Comparison of ENCODE assay signal across 31 cellular contexts in the genomic region with DNA sequence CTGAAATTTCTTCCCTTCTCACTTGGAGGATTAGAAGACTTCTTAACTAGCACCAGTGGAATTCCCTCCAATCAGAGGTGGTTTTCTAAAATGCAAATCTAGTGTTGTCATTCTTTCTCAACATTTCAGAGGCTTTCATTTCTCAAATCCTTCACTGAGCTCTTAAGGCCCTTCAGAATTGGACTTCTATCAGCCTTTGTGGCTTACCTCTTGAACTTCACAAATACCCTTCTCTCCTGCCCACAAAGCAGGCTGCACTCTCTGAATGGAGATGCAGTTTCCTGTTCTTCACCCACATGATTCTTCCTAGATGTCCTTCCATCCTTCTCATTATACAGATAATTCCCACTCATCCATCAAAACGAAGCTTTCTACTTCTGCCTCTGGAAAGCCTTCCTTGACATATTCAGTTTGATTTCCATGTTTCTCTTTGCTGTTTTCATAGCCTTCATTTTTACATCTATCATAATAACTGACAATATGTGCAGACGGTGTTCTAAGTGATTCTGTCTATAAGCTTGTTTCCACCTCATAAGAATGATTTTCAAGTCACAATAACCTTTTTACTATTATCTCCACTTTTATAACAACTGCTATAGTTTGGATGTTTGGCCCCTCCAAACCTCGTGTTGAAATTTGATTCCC.
"Had no signal": no experiment of that assay in that cellular context is flagged by ENCODE, and none has a peak within 500 bp of the region (broad histone marks: within the 10 kb centered on the region; RNA-seq: fewer than 3 reads in every experiment).

No MANE protein-coding gene starts in this region.

- H3K4me3 ChIP-seq: adrenal gland, body of pancreas, breast epithelium had no signal

- H3K4me1 ChIP-seq: adrenal gland, body of pancreas had no signal

- DNase-seq: activated B cell treated with CpG ODN at 0.5 μM for 24 hours; activated CD4-positive, alpha-beta memory T cell treated with anti-CD3 and anti-CD28 coated beads for 36 hours; activated CD4-positive, alpha-beta T cell treated with anti-CD3 and anti-CD28 coated beads for 4 hours; activated CD4-positive, alpha-beta T cell treated with anti-CD3 and anti-CD28 coated beads, Interleukin-2, amount 10 ng/mL, durations not matched to agents 24 days and 14 days; activated CD4-positive, alpha-beta T cell treated with anti-CD3 and anti-CD28 coated beads, Interleukin-2, amount 50 U/mL, for 1 hour; activated CD4-positive, alpha-beta T cell treated with anti-CD3 and anti-CD28 coated beads, Interleukin-2, amount 50 U/mL, for 4 hours; activated CD4-positive, CD25-positive, alpha-beta regulatory T cell treated with anti-CD3 and anti-CD28 coated beads, Interleukin-2, amount 50 U/mL, for 72 hours; activated CD8-positive, alpha-beta memory T cell treated with anti-CD3 and anti-CD28 coated beads, Interleukin-2, amount 50 U/mL, for 4 hours; activated CD8-positive, alpha-beta T cell treated with anti-CD3 and anti-CD28 coated beads for 36 hours; activated effector memory CD4-positive, alpha-beta T cell treated with anti-CD3 and anti-CD28 coated beads, Interleukin-2, amount 50 U/mL, for 16 hours; activated gamma-delta T cell treated with Interleukin-2 at 50 U/mL for 16 hours; activated naive CD4-positive, alpha-beta T cell; activated naive CD4-positive, alpha-beta T cell treated with anti-CD3 and anti-CD28 coated beads for 36 hours; activated naive CD4-positive, alpha-beta T cell treated with anti-CD3 and anti-CD28 coated beads, Interleukin-2, amount 50 U/mL, for 16 hours; activated naive CD8-positive, alpha-beta T cell treated with anti-CD3 and anti-CD28 coated beads for 36 hours; activated T-cell treated with anti-CD3 and anti-CD28 coated beads for 4 hours; activated T-cell treated with anti-CD3 and anti-CD28 coated beads, Interleukin-2, amount 50 U/mL, for 1 hour; activated T-cell treated with anti-CD3 and anti-CD28 coated beads, Interleukin-2, amount 50 U/mL, for 4 hours; activated T-cell treated with anti-CD3 and anti-CD28 coated beads, Interleukin-2, amount 50 U/mL, for 72 hours; adrenal gland; amniotic stem cell; aorta; body of pancreas; brain microvascular endothelial cell; central memory CD4-positive, alpha-beta T cell; T-helper 2 cell; T-helper 9 cell had no signal

- H3K27ac ChIP-seq: adrenal gland, body of pancreas, brain microvascular endothelial cell, breast epithelium, VCaP had no signal

- H3K27me3 ChIP-seq: adrenal gland, body of pancreas, brain microvascular endothelial cell had no signal

- ATAC-seq: activated CD8-positive, alpha-beta T cell treated with anti-CD3 and anti-CD28 coated beads for 36 hours; activated naive CD4-positive, alpha-beta T cell treated with anti-CD3 and anti-CD28 coated beads, Interleukin-2, amount 50 U/mL, for 72 hours; activated T-cell treated with anti-CD3 and anti-CD28 coated beads, Interleukin-2, amount 50 U/mL, for 4 hours; activated T-cell treated with anti-CD3 and anti-CD28 coated beads, Interleukin-2, amount 50 U/mL, for 72 hours; activated T-helper 17 cell treated with anti-CD3 and anti-CD28 coated beads, Interleukin-2, amount 50 U/mL, for 72 hours; body of pancreas had no signal

- H3K36me3 ChIP-seq: adrenal gland, brain microvascular endothelial cell, breast epithelium had no signal

- H3K9me3 ChIP-seq: adrenal gland, breast epithelium had no signal
